ENCODE assay signal across 8 cellular contexts in the genomic region with DNA sequence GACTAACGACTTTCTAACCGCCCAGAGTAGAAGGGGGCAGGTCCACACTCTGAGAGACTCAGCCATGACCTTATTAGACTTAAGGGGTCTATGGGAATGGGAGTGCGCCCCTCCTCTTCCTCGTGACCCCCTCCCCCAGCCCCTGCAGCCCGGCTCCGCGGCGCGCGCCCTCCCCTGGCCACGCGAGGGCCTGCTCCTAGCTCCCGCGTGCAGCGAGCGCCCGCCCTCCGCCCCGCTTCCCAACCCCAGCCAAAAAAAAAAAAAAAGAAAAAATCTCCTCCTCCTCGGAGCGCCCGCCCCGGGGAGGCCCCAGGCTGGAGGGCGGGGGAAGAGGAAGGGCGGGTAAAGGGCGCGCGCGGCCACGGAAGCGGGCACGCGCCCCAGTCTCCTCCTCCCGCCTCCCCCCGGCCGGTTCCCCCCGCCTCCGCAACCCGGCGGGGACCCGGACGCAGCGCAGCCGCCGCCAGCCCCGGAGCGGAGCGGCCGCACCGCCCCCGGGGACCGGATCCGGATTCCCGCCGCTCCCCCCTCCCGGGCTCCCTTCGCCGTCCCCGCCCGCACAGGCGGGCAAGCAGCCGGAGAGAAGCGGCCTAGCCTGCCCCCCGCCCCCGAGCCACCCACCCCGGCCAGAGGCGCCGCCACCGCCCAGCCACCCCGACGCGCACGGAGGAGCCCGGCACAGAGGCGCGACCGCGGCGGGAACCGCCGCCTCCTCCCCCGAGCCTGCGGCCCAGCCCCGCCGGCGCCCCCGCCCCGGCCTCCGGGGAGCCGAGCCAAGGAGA. TPM values are rescaled to one million over a fixed set of nuclear protein-coding genes. Genes with fewer than 3 reads are reported as not detected.
DNase-seq lines count a peak whose midpoint lies in the region; ATAC-seq and TF ChIP-seq lines count a peak whose summit lies in the region.

No MANE protein-coding gene starts in this region.

- H3K4me1 ChIP-seq in ACC112 (ENCODE audit: control insufficient read depth, insufficient read depth, low read length, unreplicated experiment), result peaks cover 29% of the 10 kb centered on the region

- H3K4me3 ChIP-seq in ACC112 (ENCODE audit: low read depth, low read length) (peak overlapping the region; percentile 91), choroid plexus epithelial cell (ENCODE audit: low read depth, low read length) (peak overlapping the region; percentile 90)

- H3K27ac ChIP-seq in ACC112 (ENCODE audit: low read depth, low read length), result peak overlapping the region; percentile 86

- peaks cover 28% of the 10 kb centered on the region for H3K79me2 ChIP-seq in ACC112 (ENCODE audit: control insufficient read depth, insufficient read depth, low read length, unreplicated experiment)

- peaks cover 30% of the 10 kb centered on the region for H3K36me3 ChIP-seq in ACC112 (ENCODE audit: insufficient read depth, low read length)

- peak; percentile 29 for ATAC-seq in GM18868 (IDR thresholded peaks at IDR 0.05; ENCODE audit: unreplicated experiment)
- ATAC-seq in HG03196 (IDR thresholded peaks at IDR 0.05; ENCODE audit: unreplicated experiment), result peak; percentile 31
- peak; percentile 66 for ATAC-seq in left colon

- no peaks in the 10 kb centered on the region for H3K27me3 ChIP-seq in ACC112 (ENCODE audit: insufficient read depth, low read length)

- no peak overlapping the region for H2AFZ ChIP-seq in ACC112 (ENCODE audit: low read length, unreplicated experiment)

- intact Hi-C loops in left colon (cut with DNase I, micrococcal nuclease), result no loop called here

- peak; percentile 61 to 92 for DNase-seq in NCI-H446 (lab: John Stamatoyannopoulos, UW)
- peak; percentile 66 to 76 for DNase-seq in activated CD4-positive, alpha-beta T cell treated with anti-CD3 and anti-CD28 coated beads for 24 hours (ENCODE audit: low read depth in 2 of 2)
- peak; percentile 91 for DNase-seq in choroid plexus epithelial cell (ENCODE audit: low read depth)
- peak; percentile 89 for DNase-seq in left colon
- peak in 3 of 4 experiments; percentile 67 to 80 (median 80) for DNase-seq in stimulated activated CD4-positive, alpha-beta T cell treated with anti-CD3 and anti-CD28 coated beads, Interleukin-1b, Interleukin-23, amount 100 ng/mL, for 24 hours (ENCODE audit: low read depth in 4 of 4, low spot score in 1 of 4)

- peak; percentile 43 for TF ChIP-seq CTCF in choroid plexus epithelial cell (conservative IDR thresholded peaks at IDR 0.05; ENCODE audit: low read depth, low read length)

RNA-seq across cellular contexts. Expression of a gene that starts 0.9 kb away (rescaled TPM):
- 10 to 100 TPM; 61.1 to 69.6 TPM for total RNA-seq in left colon

RNA-seq across cellular contexts. Expression of a gene that starts 18.9 kb away (rescaled TPM):
- 10 to 100 TPM; 80.0 to 82.3 TPM for total RNA-seq in left colon

RNA-seq across cellular contexts. Expression of a gene that starts 31.8 kb away (rescaled TPM):
- total RNA-seq in left colon, result 10 to 100 TPM; 44.8 to 51.8 TPM

RNA-seq across cellular contexts. Expression of a gene that starts 48.0 kb away (rescaled TPM):
- under 1 TPM in 1 of 2 donors, not detected in 1; 0.56 TPM for total RNA-seq in left colon

RNA-seq across cellular contexts. Expression of a gene that starts 49.4 kb away (rescaled TPM):
- total RNA-seq in left colon, result not detected

Comparison
In these comparisons a context has a peak if more than half of its experiments do, and no peak if none do; other contexts are left out.
1. Peak in every context shown above with its lines: DNase-seq, ATAC-seq, H3K4me3 ChIP-seq and H3K27ac ChIP-seq.